ENCODE assay signal across 25 cellular contexts in genomic region chr11:120043323-120043945, GRCh38.
DNase-seq lines count a peak whose midpoint lies in the region; ATAC-seq and TF ChIP-seq lines count a peak whose summit lies in the region.
"Had no signal": no experiment of that assay in that cellular context is flagged by ENCODE, and none has a peak within 500 bp of the region (broad histone marks: within the 10 kb centered on the region; RNA-seq: fewer than 3 reads in every experiment).

No MANE protein-coding gene starts in this region.

- no peak for TF ChIP-seq CTCF in RWPE2 (IDR thresholded peaks at IDR 0.05; ENCODE audit: poor library complexity, severe bottlenecking)
- no peak for TF ChIP-seq CTCF in coronary artery (IDR thresholded peaks at IDR 0.05)
- no peak for TF ChIP-seq CTCF in vagina (IDR thresholded peaks at IDR 0.05)
- TF ChIP-seq CTCF in osteoblast (IDR thresholded peaks at IDR 0.05; ENCODE audit: extremely low read depth, low read depth, low read length) = no peak

- no peak overlapping the region for H3K4me2 ChIP-seq in osteoblast (ENCODE audit: insufficient read depth, low read length)

- DNase-seq in RWPE2 (ENCODE audit: low spot score) (peak; percentile 11), coronary artery (ENCODE audit: low spot score) (peak; percentile 8), left lobe of liver (ENCODE audit: low spot score) (peak; percentile 26), vagina (ENCODE audit: extremely low spot score in 2 of 2) (peak; percentile 71 to 79), osteoblast (ENCODE audit: insufficient read length, low spot score, missing footprints) (no peak)
- no peak for DNase-seq in activated CD4-positive, alpha-beta T cell treated with anti-CD3 and anti-CD28 coated beads, Interleukin-2, amount 50 U/mL, for 48 hours
- DNase-seq: CD4-positive, CD25-positive, alpha-beta regulatory T cell; COR-L47; DND-41; H7; HFFc6; MG63; NCI-H1417; NCI-H187 treated with DMSO at 0.1 percent for 48 hours; NCI-H2227 treated with DMSO at 0.1 percent for 48 hours; NCI-H510A; NCI-H748 treated with DMSO at 0.1 percent for 48 hours; NK-92 treated with Interleukin-12 subunit alpha and Interleukin-12 subunit beta, amount 100 ng/mL, for 24 hours; SJCRH30 had no signal

- H3K27ac ChIP-seq in RWPE2 (ENCODE audit: poor library complexity, severe bottlenecking) (no peak overlapping the region), coronary artery (no peak overlapping the region), vagina (no peak overlapping the region), osteoblast (ENCODE audit: low read depth, low read length) (no peak overlapping the region)
- H3K27ac ChIP-seq: HL-60, RWPE1, SJCRH30 had no signal

- no peak for ATAC-seq in RWPE2 (ENCODE audit: low read depth)
- no peak for ATAC-seq in left lobe of liver
- no peak for ATAC-seq in HG02973 (IDR thresholded peaks at IDR 0.05; ENCODE audit: unreplicated experiment)
- ATAC-seq: GM12878, HepG2, K562 had no signal

- no peaks in the 10 kb centered on the region for H4K20me1 ChIP-seq in osteoblast (ENCODE audit: insufficient read depth, low read length)

- H3K27me3 ChIP-seq in RWPE2 (ENCODE audit: insufficient read depth, poor library complexity, severe bottlenecking) = no peaks in the 10 kb centered on the region
- no peaks in the 10 kb centered on the region for H3K27me3 ChIP-seq in vagina
- no peaks in the 10 kb centered on the region for H3K27me3 ChIP-seq in osteoblast (ENCODE audit: insufficient read depth, low read length)
- H3K27me3 ChIP-seq: MG63, SJCRH30 had no signal

- no peak overlapping the region for H2AFZ ChIP-seq in osteoblast (ENCODE audit: low read length)

- H3K36me3 ChIP-seq in RWPE2 (ENCODE audit: low read depth) (no peaks in the 10 kb centered on the region), vagina (no peaks in the 10 kb centered on the region), osteoblast (ENCODE audit: insufficient read depth, low read length) (no peaks in the 10 kb centered on the region)
- H3K36me3 ChIP-seq: MG63, SJCRH30 had no signal

- intact Hi-C loops in vagina (cut with DNase I) = no loop called here

- H3K9me3 ChIP-seq in RWPE2 (ENCODE audit: severe bottlenecking) (peaks cover 8% of the 10 kb centered on the region), vagina (no peaks in the 10 kb centered on the region), osteoblast (ENCODE audit: low read depth, low read length) (peaks cover 2% of the 10 kb centered on the region)
- H3K9me3 ChIP-seq: SJCRH30 had no signal

- H3K4me3 ChIP-seq in RWPE2 (ENCODE audit: severe bottlenecking) (no peak overlapping the region), coronary artery (no peak overlapping the region), vagina (no peak overlapping the region), osteoblast (ENCODE audit: insufficient read depth, low read length) (no peak overlapping the region)
- H3K4me3 ChIP-seq: GM12878, K562, MG63, SJCRH30 had no signal

- no peaks in the 10 kb centered on the region for H3K79me2 ChIP-seq in osteoblast (ENCODE audit: insufficient read depth, low read length)

- H3K4me1 ChIP-seq in RWPE2 (ENCODE audit: insufficient read depth, poor library complexity, severe bottlenecking) (no peaks in the 10 kb centered on the region), vagina (no peaks in the 10 kb centered on the region), osteoblast (ENCODE audit: insufficient read depth, low read length) (no peaks in the 10 kb centered on the region)
- H3K4me1 ChIP-seq: SJCRH30 had no signal

- no peak for TF ChIP-seq POLR2A in vagina (IDR thresholded peaks at IDR 0.05)

Comparison
In these comparisons a context has a peak if more than half of its experiments do, and no peak if none do; other contexts are left out.
1. DNase-seq: peak in RWPE2 (single experiment), coronary artery (single experiment), left lobe of liver (single experiment) and vagina (2 of 2); none in activated CD4-positive, alpha-beta T cell treated with anti-CD3 and anti-CD28 coated beads, Interleukin-2, amount 50 U/mL, for 48 hours (0 of 2) and osteoblast (single experiment).